Comparison of ENCODE assay signal across 8 cellular contexts in genomic region chr18:70491734-70492348, GRCh38.
DNase-seq lines count a peak whose midpoint lies in the region; ATAC-seq and TF ChIP-seq lines count a peak whose summit lies in the region.

No MANE protein-coding gene starts in this region.

- DNase-seq in DMS153 (lab: John Stamatoyannopoulos, UW), result peak; percentile 2
- DNase-seq in DMS153 treated with DMSO at 0.1 percent for 48 hours (lab: John Stamatoyannopoulos, UW; ENCODE audit: unreplicated experiment), result no peak
- peak; percentile 14 for DNase-seq in HuH-7 (ENCODE audit: low spot score)
- DNase-seq in SJCRH30, result peak; percentile 32 to 69
- peak; percentile 73 for DNase-seq in adipocyte (ENCODE audit: low read depth)
- peak; percentile 67 for DNase-seq in hepatocyte (ENCODE audit: low spot score)
- peak; percentile 4 to 52 (median 42) for DNase-seq in stimulated activated CD4-positive, alpha-beta T cell treated with anti-CD3 and anti-CD28 coated beads, Interleukin-12 subunit alpha, Interleukin-12 subunit beta, amount 100 ng/mL, for 48 hours (ENCODE audit: low read depth in 2 of 3, low spot score in 1 of 3)

- H3K79me2 ChIP-seq in hepatocyte, result no peaks in the 10 kb centered on the region

- H3K27me3 ChIP-seq in SJCRH30 (no peaks in the 10 kb centered on the region), adipocyte (replicated peaks; ENCODE audit: control insufficient read depth, insufficient read depth, low read length) (no peaks in the 10 kb centered on the region), hepatocyte (peaks cover 6% of the 10 kb centered on the region)

- no peak overlapping the region for H3K4me3 ChIP-seq in SJCRH30
- H3K4me3 ChIP-seq in adipocyte (ENCODE audit: low read length), result no peak overlapping the region
- H3K4me3 ChIP-seq in hepatocyte, result no peak overlapping the region

- no peak overlapping the region for H3K4me2 ChIP-seq in hepatocyte

- peak; percentile 64 for TF ChIP-seq CTCF in hepatocyte (IDR thresholded peaks at IDR 0.05; ENCODE audit: poor library complexity)

- H3K36me3 ChIP-seq in SJCRH30, result no peaks in the 10 kb centered on the region
- H3K36me3 ChIP-seq in adipocyte (ENCODE audit: control insufficient read depth, insufficient read depth, low read length, severe bottlenecking), result no peaks in the 10 kb centered on the region
- H3K36me3 ChIP-seq in hepatocyte (replicated peaks; ENCODE audit: insufficient read depth, low read depth), result no peaks in the 10 kb centered on the region

- H3K27ac ChIP-seq in SJCRH30 (no peak overlapping the region), hepatocyte (no peak overlapping the region)

- H3K4me1 ChIP-seq in SJCRH30 (no peaks in the 10 kb centered on the region), adipocyte (ENCODE audit: control insufficient read depth, insufficient read depth, low read length) (peaks cover 17% of the 10 kb centered on the region), hepatocyte (ENCODE audit: insufficient read depth) (no peaks in the 10 kb centered on the region)

- H3K9me2 ChIP-seq in hepatocyte (replicated peaks; ENCODE audit: insufficient read depth), result no peaks in the 10 kb centered on the region

- peak; percentile 95 for ATAC-seq in GM21529 (IDR thresholded peaks at IDR 0.05; ENCODE audit: unreplicated experiment)

- no peak overlapping the region for H2AFZ ChIP-seq in hepatocyte

- H3K9me3 ChIP-seq in SJCRH30 (replicated peaks), result no peaks in the 10 kb centered on the region
- H3K9me3 ChIP-seq in adipocyte (ENCODE audit: control insufficient read depth, low read length), result no peaks in the 10 kb centered on the region
- H3K9me3 ChIP-seq in hepatocyte (ENCODE audit: low read depth), result no peaks in the 10 kb centered on the region

- 38% methylated on average over 4 of the region's 4 CpGs for WGBS in hepatocyte (ENCODE audit: low lambda C conversion rate, missing lambda C conversion rate)

- H4K20me1 ChIP-seq in hepatocyte (ENCODE audit: insufficient read depth, poor library complexity, severe bottlenecking), result no peaks in the 10 kb centered on the region

- no peak overlapping the region for H3K9ac ChIP-seq in adipocyte (ENCODE audit: low read length)
